Comparison of ENCODE assay signal across 27 cellular contexts in the genomic region with DNA sequence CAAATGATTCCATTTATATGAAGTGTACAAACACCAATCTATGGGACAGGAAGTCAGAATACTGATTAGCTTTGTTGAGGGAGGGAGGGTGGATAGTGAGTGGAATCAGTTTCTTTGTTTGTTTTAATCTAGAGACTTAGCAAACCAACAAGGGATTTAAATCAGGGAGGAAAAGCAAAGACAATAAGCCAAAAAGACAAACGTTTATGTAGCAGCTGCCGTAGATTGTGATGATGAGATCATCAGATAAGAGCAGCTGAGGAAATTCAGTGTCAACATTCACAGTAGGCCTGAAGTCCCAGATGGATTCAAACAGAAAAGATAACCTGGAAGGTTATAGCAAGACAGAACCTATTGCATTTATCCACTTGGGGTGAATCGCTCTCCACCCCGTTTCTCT.
A peak's percentile ranks its signal among the peaks of the same experiment; 100 is the strongest.
DNase-seq lines count a peak whose midpoint lies in the region; ATAC-seq and TF ChIP-seq lines count a peak whose summit lies in the region.
"Had no signal": no experiment of that assay in that cellular context is flagged by ENCODE, and none has a peak within 500 bp of the region (broad histone marks: within the 10 kb centered on the region; RNA-seq: fewer than 3 reads in every experiment).

No MANE protein-coding gene starts in this region.

- no peaks in the 10 kb centered on the region for H3K27me3 ChIP-seq in DND-41 (ENCODE audit: insufficient read depth, low read length, poor library complexity)
- H3K27me3 ChIP-seq: esophagus muscularis mucosa, hepatocyte, right atrium auricular region, spleen had no signal

- no peaks in the 10 kb centered on the region for H3K36me3 Mint-ChIP-seq in endothelial cell (ENCODE audit: low read depth, unreplicated experiment)
- H3K36me3 Mint-ChIP-seq: activated CD4-positive, alpha-beta memory T cell treated with anti-CD3 and anti-CD28 coated beads for 36 hours; type B pancreatic cell had no signal

- H3K4me3 Mint-ChIP-seq in endothelial cell (ENCODE audit: unreplicated experiment) = no peak overlapping the region
- H3K4me3 Mint-ChIP-seq: activated CD4-positive, alpha-beta memory T cell treated with anti-CD3 and anti-CD28 coated beads for 36 hours; effector memory CD8-positive, alpha-beta T cell; neural crest cell; type B pancreatic cell had no signal

- ATAC-seq in DND-41 (ENCODE audit: insufficient read depth, low read depth) = peak; percentile 81
- ATAC-seq in GM21723 (IDR thresholded peaks at IDR 0.05; ENCODE audit: unreplicated experiment) = no peak
- ATAC-seq: effector memory CD8-positive, alpha-beta T cell; HCT116; left cardiac atrium; Panc1 had no signal

- peak overlapping the region; percentile 24 for H3K27ac ChIP-seq in DND-41 (ENCODE audit: low read length)
- H3K27ac ChIP-seq: coronary artery, esophagus muscularis mucosa, hepatocyte, parathyroid adenoma, right atrium auricular region, spleen had no signal

- no peak overlapping the region for H3K4me3 ChIP-seq in DND-41 (ENCODE audit: low read depth in 1 of 2, low read length in 2 of 2)
- H3K4me3 ChIP-seq: coronary artery, esophagus muscularis mucosa, hepatocyte, right atrium auricular region, spleen had no signal

- no peak overlapping the region for H2AFZ ChIP-seq in DND-41 (ENCODE audit: low read depth, low read length)
- H2AFZ ChIP-seq: hepatocyte, parathyroid adenoma had no signal

- H3K9ac ChIP-seq in DND-41 (ENCODE audit: low read depth, low read length) = no peak overlapping the region
- H3K9ac ChIP-seq: parathyroid adenoma had no signal

- H4K20me1 ChIP-seq in DND-41 (ENCODE audit: insufficient read depth, low read length) = no peaks in the 10 kb centered on the region

- TF ChIP-seq CTCF in DND-41 (IDR thresholded peaks at IDR 0.05; ENCODE audit: borderline replicate concordance, extremely low read depth, low read length, poor library complexity, severe bottlenecking) = no peak
- no peak for TF ChIP-seq CTCF in endothelial cell (IDR thresholded peaks at IDR 0.05; ENCODE audit: unreplicated experiment)

- peaks cover 31% of the 10 kb centered on the region for H3K4me1 Mint-ChIP-seq in endothelial cell (ENCODE audit: unreplicated experiment)

- peaks cover 20% of the 10 kb centered on the region for H3K9me3 ChIP-seq in DND-41 (ENCODE audit: insufficient read depth, low read length, severe bottlenecking)

- DNase-seq in DND-41 (no peak), NCI-H1930 (lab: John Stamatoyannopoulos, UW) (peak; percentile 9 to 65), NCI-H82 (lab: John Stamatoyannopoulos, UW) (peak; percentile 81), endothelial cell (ENCODE audit: low spot score) (no peak), NCI-H446 treated with DMSO at 0.1 percent for 48 hours (lab: John Stamatoyannopoulos, UW) (no peak), amygdala (lab: John Stamatoyannopoulos, UW) (no peak)
- DNase-seq: activated CD4-positive, alpha-beta memory T cell treated with anti-CD3 and anti-CD28 coated beads for 36 hours; activated CD8-positive, alpha-beta memory T cell treated with anti-CD3 and anti-CD28 coated beads, Interleukin-2, amount 50 U/mL, for 4 hours; activated naive CD4-positive, alpha-beta T cell treated with anti-CD3 and anti-CD28 coated beads, Interleukin-2, amount 50 U/mL, for 16 hours; amniotic stem cell; effector memory CD8-positive, alpha-beta T cell; foreskin melanocyte; KG1; left cardiac atrium; NCI-H146; NCI-H2227 treated with DMSO at 0.1 percent for 48 hours; spleen had no signal

- no peaks in the 10 kb centered on the region for H3K36me3 ChIP-seq in DND-41 (ENCODE audit: insufficient read depth, low read length)
- H3K36me3 ChIP-seq: esophagus muscularis mucosa, right atrium auricular region, spleen had no signal

- H3K79me2 ChIP-seq in DND-41 (ENCODE audit: insufficient read depth, low read length) = no peaks in the 10 kb centered on the region
- H3K79me2 ChIP-seq: hepatocyte, parathyroid adenoma had no signal

- peak overlapping the region; percentile 20 for H3K27ac Mint-ChIP-seq in endothelial cell (ENCODE audit: unreplicated experiment)
- H3K27ac Mint-ChIP-seq: activated CD4-positive, alpha-beta memory T cell treated with anti-CD3 and anti-CD28 coated beads for 36 hours; effector memory CD8-positive, alpha-beta T cell; type B pancreatic cell had no signal

- peaks cover 1% of the 10 kb centered on the region for H3K27me3 Mint-ChIP-seq in endothelial cell (ENCODE audit: unreplicated experiment)

- H3K4me2 ChIP-seq in DND-41 (ENCODE audit: insufficient read depth, low read length) = no peak overlapping the region
- H3K4me2 ChIP-seq: hepatocyte had no signal

- H3K4me1 ChIP-seq in DND-41 (ENCODE audit: insufficient read depth, low read length) = peaks cover 25% of the 10 kb centered on the region
- H3K4me1 ChIP-seq: esophagus muscularis mucosa, parathyroid adenoma, right atrium auricular region had no signal

- no peaks in the 10 kb centered on the region for H3K9me3 Mint-ChIP-seq in endothelial cell (ENCODE audit: unreplicated experiment)
- H3K9me3 Mint-ChIP-seq: effector memory CD8-positive, alpha-beta T cell had no signal

Comparison
In these comparisons a context has a peak if more than half of its experiments do, and no peak if none do; other contexts are left out.
1. DNase-seq: peak in NCI-H1930 (2 of 2) and NCI-H82 (single experiment); none in DND-41 (single experiment), endothelial cell (single experiment), NCI-H446 treated with DMSO at 0.1 percent for 48 hours (single experiment) and amygdala (0 of 56).